In the genomic region with DNA sequence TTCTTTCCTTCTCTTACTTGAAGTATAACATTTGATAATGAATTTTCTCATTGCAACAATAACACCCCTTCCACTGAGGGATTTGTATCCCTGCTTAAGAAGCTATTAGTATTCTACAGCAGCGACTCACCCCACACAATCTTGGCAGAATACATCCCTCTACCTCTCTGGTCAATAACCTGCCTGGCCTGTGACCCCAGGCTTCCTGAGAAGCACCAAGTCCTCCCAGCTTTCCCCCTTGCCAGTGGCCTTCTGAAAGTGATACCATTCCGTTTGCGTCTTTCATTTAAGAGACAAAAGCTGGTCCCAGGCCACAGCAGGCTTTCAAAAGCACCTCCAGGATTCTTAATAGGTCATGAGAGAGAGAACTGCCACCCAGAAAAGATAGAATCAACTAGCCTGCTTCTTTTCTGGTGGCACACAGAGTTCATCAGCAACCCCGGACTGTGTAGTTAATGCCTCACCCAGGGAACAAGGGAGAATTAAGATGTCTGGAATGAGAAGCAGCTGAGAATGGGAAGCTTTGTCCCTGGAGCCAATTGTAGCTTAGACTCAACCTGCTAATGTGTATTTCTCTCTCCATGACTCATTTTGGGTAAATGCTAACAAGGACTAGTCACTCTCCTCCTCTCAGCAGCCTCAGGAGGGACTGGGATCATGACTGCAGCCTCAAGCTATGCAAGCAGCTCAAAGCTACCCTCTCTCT, we compare ENCODE assay signal across 11 cellular contexts.
DNase-seq lines count a peak whose midpoint lies in the region; ATAC-seq and TF ChIP-seq lines count a peak whose summit lies in the region.
"Had no signal": no experiment of that assay in that cellular context is flagged by ENCODE, and none has a peak within 500 bp of the region (broad histone marks: within the 10 kb centered on the region; RNA-seq: fewer than 3 reads in every experiment).

No MANE protein-coding gene starts in this region.

- POLR2A ChIA-PET in Panc1 (lab: Charles Lee): interaction anchor here (0.5 kb wide), 1 partner anchor 293 kb away, joined by 3 read pairs; no protein-coding TSS in a partner anchor

- in situ Hi-C loops in Panc1 (cut with HindIII; ENCODE audit: low pct_unique_long_range_greater_than_20kb, low sequenced_read_pairs): no loop called here

- H3K4me1 ChIP-seq in Panc1 (ENCODE audit: control insufficient read depth, insufficient read depth, low read length): no peaks in the 10 kb centered on the region
- peaks cover 0 to 2% of the 10 kb centered on the region in 2 donors for H3K4me1 ChIP-seq in esophagus (ENCODE audit: control insufficient read depth in 2 of 2, insufficient read depth in 2 of 2, low read length in 1 of 2)

- CTCF ChIA-PET in Panc1 (lab: Charles Lee): no interaction called here

- no peak overlapping the region; the same call in 1 of the 2 replicates for H3K27ac ChIP-seq in Panc1 (ENCODE audit: low read length)
- peak overlapping the region; percentile 75 to 76 for H3K27ac ChIP-seq in esophagus (ENCODE audit: low read depth in 2 of 2, low read length in 1 of 2)
- H3K27ac ChIP-seq: WERI-Rb-1 had no signal

- no TSS peak for BruUV-seq in Panc1 (replicated peaks; lab: Mats Ljungman, UMichigan)

- H3K9me3 ChIP-seq in Panc1 (ENCODE audit: control insufficient read depth, insufficient read depth, low read depth, low read length) (peaks cover 7% of the 10 kb centered on the region; the same call in 1 of the 2 replicates), esophagus (ENCODE audit: control insufficient read depth in 2 of 2, insufficient read depth in 1 of 2, low read depth in 1 of 2, low read length in 1 of 2) (no peaks in the 10 kb centered on the region)

- peak; percentile 98 for ATAC-seq in Panc1
- no peak for ATAC-seq in HG02970 (IDR thresholded peaks at IDR 0.05; ENCODE audit: low FRiP score, unreplicated experiment)
- ATAC-seq in GM19467 (IDR thresholded peaks at IDR 0.05; ENCODE audit: unreplicated experiment): no peak
- ATAC-seq in HG03378 (IDR thresholded peaks at IDR 0.05; ENCODE audit: unreplicated experiment): no peak

- intact Hi-C loops in Panc1 (cut with micrococcal nuclease; ENCODE audit: unreplicated experiment): no loop called here

- TF ChIP-seq CTCF in Panc1 (IDR thresholded peaks at IDR 0.05): no peak

- no peaks in the 10 kb centered on the region for H3K27me3 ChIP-seq in Panc1 (ENCODE audit: control insufficient read depth, insufficient read depth, low read length)
- H3K27me3 ChIP-seq in esophagus (ENCODE audit: control insufficient read depth in 1 of 2, insufficient read depth in 2 of 2, low read length in 2 of 2): no peaks in the 10 kb centered on the region

- H3K4me3 ChIP-seq in Panc1 (ENCODE audit: low read depth in 2 of 2, low read length in 2 of 2): peak overlapping the region in 1 of 2 experiments; percentile 33; a peak in 2 of 4 replicates
- H3K4me3 ChIP-seq in esophagus (ENCODE audit: low read depth in 1 of 2, low read length in 2 of 2): no peak overlapping the region

- WGBS in esophagus, 2 donors: 57 to 64% methylated on average over 4 of the region's 4 CpGs

- H3K36me3 ChIP-seq in Panc1 (ENCODE audit: control insufficient read depth, insufficient read depth, low read length) (no peaks in the 10 kb centered on the region), esophagus (ENCODE audit: control insufficient read depth in 2 of 2, insufficient read depth in 2 of 2, low read length in 1 of 2) (no peaks in the 10 kb centered on the region)
- H3K36me3 ChIP-seq: WERI-Rb-1 had no signal

- DNase-seq in ELF-1 (ENCODE audit: low read depth, low spot score): peak; percentile 74
- peak; percentile 78 for DNase-seq in Panc1 (ENCODE audit: low read depth, low spot score)
- peak; percentile 99 for DNase-seq in non-pigmented ciliary epithelial cell (ENCODE audit: low read depth)
- no peak for DNase-seq in NK-92 (lab: John Stamatoyannopoulos, UW; ENCODE audit: unreplicated experiment)
- DNase-seq: GDM1, NCI-H2107, WERI-Rb-1 had no signal
